ENCODE assay signal across 11 cellular contexts in genomic region chr18:55422456-55423185, GRCh38.
DNase-seq lines count a peak whose midpoint lies in the region; ATAC-seq and TF ChIP-seq lines count a peak whose summit lies in the region.
"Had no signal": no experiment of that assay in that cellular context is flagged by ENCODE, and none has a peak within 500 bp of the region (broad histone marks: within the 10 kb centered on the region; RNA-seq: fewer than 3 reads in every experiment).

No MANE protein-coding gene starts in this region.

- H4K5ac ChIP-seq in H9 (ENCODE audit: insufficient read length, low read depth, low read length), result no peak overlapping the region

- no peak overlapping the region for H3K4ac ChIP-seq in H9 (ENCODE audit: low read depth, low read length)

- no peaks in the 10 kb centered on the region for H4K20me1 ChIP-seq in H9 (ENCODE audit: control insufficient read depth, insufficient read depth, insufficient read length)

- H4K8ac ChIP-seq in H9 (replicated peaks; ENCODE audit: insufficient read length, low read depth, low read length), result no peak overlapping the region

- H3K27ac Mint-ChIP-seq in H9, result peak overlapping the region in 2 of 3 experiments; percentile 59 to 89; a peak in 3 of 7 replicates
- peak overlapping the region; percentile 75 for H3K27ac Mint-ChIP-seq in stimulated activated naive B cell treated with anti-CD40 and anti-IgM and Interleukin-4, amounts not matched to agents 10 μg/mL and 1 μg/mL and 100 μg/mL, for 72 hours
- H3K27ac Mint-ChIP-seq: T-helper 1 cell treated with Interleukin-12 subunit alpha and Interleukin-12 subunit beta and Interleukin-4 antibody, amounts not matched to agents 30 μg/mL and 1 μg/mL, for 36 hours had no signal

- H3K27me3 Mint-ChIP-seq in H9 (ENCODE audit: low read depth), result no peaks in the 10 kb centered on the region
- H3K27me3 Mint-ChIP-seq in stimulated activated naive B cell treated with anti-CD40 and anti-IgM and Interleukin-4, amounts not matched to agents 10 μg/mL and 1 μg/mL and 100 μg/mL, for 72 hours, result no peaks in the 10 kb centered on the region

- H3K23ac ChIP-seq in H9 (ENCODE audit: insufficient read length, low read depth, low read length), result no peak overlapping the region

- no peak overlapping the region for H4K91ac ChIP-seq in H9 (ENCODE audit: insufficient read length, low read depth, low read length)

- H2BK15ac ChIP-seq in H9 (ENCODE audit: low read depth, low read length), result no peak overlapping the region

- no peaks in the 10 kb centered on the region for H3K27me3 ChIP-seq in H9 (ENCODE audit: insufficient read depth, low read length)
- no peaks in the 10 kb centered on the region for H3K27me3 ChIP-seq in ascending aorta
- H3K27me3 ChIP-seq in right cardiac atrium (ENCODE audit: control insufficient read depth, insufficient read depth), result no peaks in the 10 kb centered on the region
- H3K27me3 ChIP-seq: cardiac muscle cell had no signal

- H2BK5ac ChIP-seq in H9 (ENCODE audit: insufficient read length, low read length), result no peak overlapping the region

- no peaks in the 10 kb centered on the region for H3K9me3 Mint-ChIP-seq in H9
- no peaks in the 10 kb centered on the region for H3K9me3 Mint-ChIP-seq in stimulated activated naive B cell treated with anti-CD40 and anti-IgM and Interleukin-4, amounts not matched to agents 10 μg/mL and 1 μg/mL and 100 μg/mL, for 72 hours
- H3K9me3 Mint-ChIP-seq: T-helper 1 cell treated with Interleukin-12 subunit alpha and Interleukin-12 subunit beta and Interleukin-4 antibody, amounts not matched to agents 30 μg/mL and 1 μg/mL, for 36 hours had no signal

- intact Hi-C loops in ascending aorta (cut with DNase I) (no loop called here), right cardiac atrium (cut with DNase I) (loop anchor here in 1 of 4 donors (5.0 kb wide), 1 partner anchor 55 kb away; no protein-coding TSS in a partner anchor), posterior vena cava (cut with DNase I) (no loop called here)

- no peak overlapping the region; the same call in 1 of the 2 replicates for H3K14ac ChIP-seq in H9 (ENCODE audit: insufficient read depth, low read length)

- H2BK20ac ChIP-seq in H9 (ENCODE audit: low read depth, low read length, poor library complexity, severe bottlenecking), result no peak overlapping the region

- no peak overlapping the region for H2AK5ac ChIP-seq in H9 (ENCODE audit: insufficient read length, low read length)

- peaks cover 10% of the 10 kb centered on the region; the same call in 1 of the 2 replicates for H3K79me2 ChIP-seq in H9 (ENCODE audit: insufficient read depth, low read length)

- no peak overlapping the region for H2BK12ac ChIP-seq in H9 (ENCODE audit: insufficient read length, low read depth, low read length)

- H3K9me3 ChIP-seq in H9 (ENCODE audit: control insufficient read depth, low read depth, low read length) (no peaks in the 10 kb centered on the region), ascending aorta (no peaks in the 10 kb centered on the region), right cardiac atrium (ENCODE audit: control insufficient read depth, low read length) (no peaks in the 10 kb centered on the region)

- H3K4me1 Mint-ChIP-seq in H9, result peaks cover 74 to 90% of the 10 kb centered on the region in 2 experiments
- peaks cover 32 to 55% of the 10 kb centered on the region in 2 donors for H3K4me1 Mint-ChIP-seq in stimulated activated naive B cell treated with anti-CD40 and anti-IgM and Interleukin-4, amounts not matched to agents 10 μg/mL and 1 μg/mL and 100 μg/mL, for 72 hours

- H3K27ac ChIP-seq in H9 (ENCODE audit: insufficient read length, low read depth, low read length), result no peak overlapping the region
- H3K27ac ChIP-seq in ascending aorta, result peak overlapping the region in 1 of 2 donors; percentile 9
- H3K27ac ChIP-seq in right cardiac atrium (ENCODE audit: low read length), result peak overlapping the region; percentile 82
- H3K27ac ChIP-seq: cardiac muscle cell, HL-60 had no signal

- H2BK120ac ChIP-seq in H9 (ENCODE audit: low read depth, low read length, poor library complexity, severe bottlenecking), result no peak overlapping the region

- peaks cover 17% of the 10 kb centered on the region for H3K4me1 ChIP-seq in H9 (ENCODE audit: insufficient read depth, low read length)
- H3K4me1 ChIP-seq in ascending aorta, result peaks cover 0 to 3% of the 10 kb centered on the region in 2 donors
- H3K4me1 ChIP-seq in right cardiac atrium (ENCODE audit: control insufficient read depth, insufficient read depth, low read length), result no peaks in the 10 kb centered on the region

- no CpG with 5 or more reads among the region's 14 CpGs for WGBS in H9 (ENCODE audit: extremely low coverage, insufficient read length, low lambda C conversion rate)
- WGBS in right cardiac atrium, result 32% methylated on average over 14 of the region's 14 CpGs

- H3K36me3 Mint-ChIP-seq in H9 (ENCODE audit: insufficient read depth in 1 of 3, low read depth in 3 of 3), result no peaks in the 10 kb centered on the region
- H3K36me3 Mint-ChIP-seq in stimulated activated naive B cell treated with anti-CD40 and anti-IgM and Interleukin-4, amounts not matched to agents 10 μg/mL and 1 μg/mL and 100 μg/mL, for 72 hours, result no peaks in the 10 kb centered on the region

- no peak overlapping the region for H2AFZ ChIP-seq in H9 (ENCODE audit: low read length)

- H3T11ph ChIP-seq in H9 (ENCODE audit: low read length), result no peak overlapping the region

- H3K79me1 ChIP-seq in H9 (ENCODE audit: insufficient read depth, low read depth, low read length, poor library complexity, severe bottlenecking), result no peaks in the 10 kb centered on the region

- peak; percentile 64 to 67 for ATAC-seq in right cardiac atrium
- ATAC-seq in stimulated activated naive B cell treated with anti-CD40 and anti-IgM and Interleukin-4, amounts not matched to agents 10 μg/mL and 1 μg/mL and 100 μg/mL, for 72 hours (replicated peaks), result peak; percentile 26 to 45
- no peak for ATAC-seq in HG03159 (IDR thresholded peaks at IDR 0.05; ENCODE audit: unreplicated experiment)
- ATAC-seq in GM21825 (IDR thresholded peaks at IDR 0.05; ENCODE audit: unreplicated experiment), result no peak

- H3K4me3 ChIP-seq in ascending aorta (peak overlapping the region; percentile 27 to 56), right cardiac atrium (ENCODE audit: low read length) (peak overlapping the region; percentile 39)
- H3K4me3 ChIP-seq: cardiac muscle cell had no signal

- no peak overlapping the region for H3K56ac ChIP-seq in H9 (ENCODE audit: insufficient read length, low read depth, low read length)

- H3K18ac ChIP-seq in H9 (ENCODE audit: insufficient read length, low read depth, low read length), result no peak overlapping the region

- H3K36me3 ChIP-seq in ascending aorta, result no peaks in the 10 kb centered on the region
- H3K36me3 ChIP-seq: cardiac muscle cell had no signal

- no peak overlapping the region for H3K9ac ChIP-seq in H9 (ENCODE audit: extremely low read depth, insufficient read length, low read length)

- TF ChIP-seq CTCF in H9 (conservative IDR thresholded peaks at IDR 0.05) (no peak), ascending aorta (IDR thresholded peaks at IDR 0.05) (no peak)

- H3K4me3 Mint-ChIP-seq in H9, result peak overlapping the region in 1 of 2 experiments; percentile 51; a peak in 1 of 5 replicates
- peak overlapping the region; percentile 59 to 83 for H3K4me3 Mint-ChIP-seq in stimulated activated naive B cell treated with anti-CD40 and anti-IgM and Interleukin-4, amounts not matched to agents 10 μg/mL and 1 μg/mL and 100 μg/mL, for 72 hours
- H3K4me3 Mint-ChIP-seq: T-helper 1 cell treated with Interleukin-12 subunit alpha and Interleukin-12 subunit beta and Interleukin-4 antibody, amounts not matched to agents 30 μg/mL and 1 μg/mL, for 36 hours had no signal

- H3K23me2 ChIP-seq in H9 (ENCODE audit: insufficient read length, low read depth, low read length, poor library complexity, severe bottlenecking), result no peaks in the 10 kb centered on the region

- peak overlapping the region; percentile 33 for H3K4me2 ChIP-seq in H9 (ENCODE audit: insufficient read depth, insufficient read length, low read length)

- DNase-seq in H9, result no peak
- DNase-seq in ascending aorta (ENCODE audit: low spot score in 2 of 2), result no peak
- peak; percentile 61 to 80 (median 77) for DNase-seq in right cardiac atrium
- DNase-seq in stimulated activated naive B cell treated with anti-CD40 and anti-IgM and Interleukin-4, amounts not matched to agents 10 μg/mL and 1 μg/mL and 100 μg/mL, for 72 hours, result no peak
- DNase-seq in posterior vena cava (ENCODE audit: low spot score), result no peak
- no peak for DNase-seq in HK-2 (ENCODE audit: unreplicated experiment)

Comparison
In these comparisons a context has a peak if more than half of its experiments do, and no peak if none do; other contexts are left out.
1. DNase-seq: peak in right cardiac atrium (3 of 3); none in H9 (single experiment), ascending aorta (0 of 2), stimulated activated naive B cell treated with anti-CD40 and anti-IgM and Interleukin-4, amounts not matched to agents 10 μg/mL and 1 μg/mL and 100 μg/mL, for 72 hours (single experiment), posterior vena cava (single experiment) and HK-2 (single experiment).
2. ATAC-seq: peak in right cardiac atrium (2 of 2) and stimulated activated naive B cell treated with anti-CD40 and anti-IgM and Interleukin-4, amounts not matched to agents 10 μg/mL and 1 μg/mL and 100 μg/mL, for 72 hours (2 of 2); none in HG03159 (single experiment) and GM21825 (single experiment).